Comparison of ENCODE assay signal across 10 cellular contexts in genomic region chr20:266213-266603, GRCh38. TPM values are rescaled to one million over a fixed set of nuclear protein-coding genes. Genes with fewer than 3 reads are reported as not detected.
DNase-seq lines count a peak whose midpoint lies in the region; ATAC-seq and TF ChIP-seq lines count a peak whose summit lies in the region.
"Had no signal": no experiment of that assay in that cellular context is flagged by ENCODE, and none has a peak within 500 bp of the region (broad histone marks: within the 10 kb centered on the region; RNA-seq: fewer than 3 reads in every experiment).

No MANE protein-coding gene starts in this region.

- H3K9ac ChIP-seq in iPS-18a (ENCODE audit: low read length) = peak overlapping the region; percentile 61

- DNase-seq in activated T-cell treated with anti-CD3 and anti-CD28 coated beads, Interleukin-2, amount 50 U/mL, for 72 hours = no peak
- no peak for DNase-seq in activated T-cell treated with anti-CD3 and anti-CD28 coated beads, Interleukin-2, amount 50 U/mL, for 1 hour
- no peak for DNase-seq in activated CD8-positive, alpha-beta T cell treated with anti-CD3 and anti-CD28 coated beads for 36 hours
- DNase-seq in stomach (no peak), cerebellum (ENCODE audit: low spot score) (no peak), islet precursor cell (no peak)
- no peak for DNase-seq in NK-92 treated with Interleukin-12 subunit alpha and Interleukin-12 subunit beta, amount 100 ng/mL, for 24 hours (lab: John Stamatoyannopoulos, UW)

- no peak for TF ChIP-seq POLR2A in stomach (IDR thresholded peaks at IDR 0.05)

- TF ChIP-seq CTCF in activated CD8-positive, alpha-beta T cell treated with anti-CD3 and anti-CD28 coated beads for 36 hours (IDR thresholded peaks at IDR 0.05) = no peak
- no peak for TF ChIP-seq CTCF in stomach (IDR thresholded peaks at IDR 0.05)

- H3K4me3 ChIP-seq in iPS-18a (ENCODE audit: low read length) (peak overlapping the region; percentile 56), stomach (peak overlapping the region in 3 of 4 donors; percentile 50 to 59 (median 52))

- POLR2A ChIA-PET in activated CD8-positive, alpha-beta T cell treated with anti-CD3 and anti-CD28 coated beads for 36 hours (lab: Charles Lee) = interaction anchor here (0.6 to 1.1 kb wide), 2 partner anchors 58 to 490 kb away, joined by 3 to 5 read pairs; no protein-coding TSS in a partner anchor

- ATAC-seq in activated T-cell treated with anti-CD3 and anti-CD28 coated beads, Interleukin-2, amount 50 U/mL, for 72 hours (replicated peaks in 1 of 2) = peak in 1 of 2 donors; percentile 38
- no peak for ATAC-seq in activated CD8-positive, alpha-beta T cell treated with anti-CD3 and anti-CD28 coated beads for 36 hours

- 72 to 87% (median 82%) methylated on average over 7 to 8 of the region's 8 CpGs for WGBS in stomach, 5 donors

- no peaks in the 10 kb centered on the region for H3K36me3 ChIP-seq in iPS-18a (ENCODE audit: control insufficient read depth, low read depth, low read length)
- H3K36me3 ChIP-seq in stomach = no peaks in the 10 kb centered on the region
- H3K36me3 ChIP-seq: SJSA1 had no signal

- CTCF ChIA-PET in activated CD8-positive, alpha-beta T cell treated with anti-CD3 and anti-CD28 coated beads for 36 hours (lab: Charles Lee) = interaction anchor here (0.7 to 4.9 kb wide), 30 partner anchors 9 to 164 kb away, joined by 3 to 45 read pairs (median 6); partner anchors contain the start of genes DEFB129 and DEFB132

- H3K27me3 Mint-ChIP-seq in activated T-cell treated with anti-CD3 and anti-CD28 coated beads, Interleukin-2, amount 50 U/mL, for 72 hours (ENCODE audit: low read depth) = peaks cover 5% of the 10 kb centered on the region
- peaks cover 4% of the 10 kb centered on the region for H3K27me3 Mint-ChIP-seq in activated CD8-positive, alpha-beta T cell treated with anti-CD3 and anti-CD28 coated beads for 36 hours

- no peaks in the 10 kb centered on the region for H3K36me3 Mint-ChIP-seq in activated T-cell treated with anti-CD3 and anti-CD28 coated beads, Interleukin-2, amount 50 U/mL, for 72 hours (ENCODE audit: insufficient read depth in 2 of 2)
- no peaks in the 10 kb centered on the region for H3K36me3 Mint-ChIP-seq in activated CD8-positive, alpha-beta T cell treated with anti-CD3 and anti-CD28 coated beads for 36 hours (ENCODE audit: low read depth)

- H3K4me1 ChIP-seq in iPS-18a (ENCODE audit: control insufficient read depth, low read depth, low read length) = peaks cover 6% of the 10 kb centered on the region
- H3K4me1 ChIP-seq in stomach = peaks cover 4 to 14% (median 10%) of the 10 kb centered on the region in 4 donors

- no peak overlapping the region for H3K27ac ChIP-seq in iPS-18a (ENCODE audit: low read length)
- H3K27ac ChIP-seq in stomach = no peak overlapping the region
- H3K27ac ChIP-seq: SJSA1 had no signal

- peak overlapping the region; percentile 87 to 92 for H3K4me3 Mint-ChIP-seq in activated T-cell treated with anti-CD3 and anti-CD28 coated beads, Interleukin-2, amount 50 U/mL, for 72 hours
- peak overlapping the region; percentile 71 for H3K4me3 Mint-ChIP-seq in activated CD8-positive, alpha-beta T cell treated with anti-CD3 and anti-CD28 coated beads for 36 hours

- H3K9me3 ChIP-seq in iPS-18a (ENCODE audit: control insufficient read depth, low read depth, low read length) = no peaks in the 10 kb centered on the region
- H3K9me3 ChIP-seq in stomach = no peaks in the 10 kb centered on the region
- H3K9me3 ChIP-seq: SJSA1 had no signal

- TF ChIP-seq EP300 in stomach (IDR thresholded peaks at IDR 0.05) = no peak

- peak overlapping the region; percentile 1 for H3K27ac Mint-ChIP-seq in activated T-cell treated with anti-CD3 and anti-CD28 coated beads, Interleukin-2, amount 50 U/mL, for 72 hours
- H3K27ac Mint-ChIP-seq in activated CD8-positive, alpha-beta T cell treated with anti-CD3 and anti-CD28 coated beads for 36 hours = peak overlapping the region; percentile 30

- intact Hi-C loops in activated CD8-positive, alpha-beta T cell treated with anti-CD3 and anti-CD28 coated beads for 36 hours (cut with micrococcal nuclease) = loop anchor here (2.0 kb wide), 1 partner anchor 57 kb away; no protein-coding TSS in a partner anchor
- intact Hi-C loops in stomach (cut with DNase I; ENCODE audit: low total_unique reads) = no loop called here

- peaks cover 14% of the 10 kb centered on the region for H3K4me1 Mint-ChIP-seq in activated T-cell treated with anti-CD3 and anti-CD28 coated beads, Interleukin-2, amount 50 U/mL, for 72 hours (ENCODE audit: low read depth)
- H3K4me1 Mint-ChIP-seq in activated CD8-positive, alpha-beta T cell treated with anti-CD3 and anti-CD28 coated beads for 36 hours (ENCODE audit: low read depth) = peaks cover 10% of the 10 kb centered on the region

- H3K27me3 ChIP-seq in iPS-18a (ENCODE audit: control insufficient read depth, insufficient read depth, low read length) = peaks cover 32% of the 10 kb centered on the region
- H3K27me3 ChIP-seq in stomach = peaks cover 0 to 13% (median 0%) of the 10 kb centered on the region in 3 donors
- H3K27me3 ChIP-seq: SJSA1 had no signal

- no peaks in the 10 kb centered on the region for H3K9me3 Mint-ChIP-seq in activated T-cell treated with anti-CD3 and anti-CD28 coated beads, Interleukin-2, amount 50 U/mL, for 72 hours
- no peaks in the 10 kb centered on the region for H3K9me3 Mint-ChIP-seq in activated CD8-positive, alpha-beta T cell treated with anti-CD3 and anti-CD28 coated beads for 36 hours

RNA-seq across cellular contexts. Expression of gene DEFB132, which starts 8.7 kb away (rescaled TPM):
- not detected for total RNA-seq in activated T-cell treated with anti-CD3 and anti-CD28 coated beads, Interleukin-2, amount 50 U/mL, for 72 hours
- not detected for total RNA-seq in activated CD8-positive, alpha-beta T cell treated with anti-CD3 and anti-CD28 coated beads for 36 hours
- total RNA-seq in stomach = not detected
- not detected for polyA plus RNA-seq in stomach
- total RNA-seq in cerebellum = not detected
- total RNA-seq: lung microvascular endothelial cell, SJSA1 had no signal

RNA-seq across cellular contexts. Expression of gene C20orf96, which starts 24.3 kb away (rescaled TPM):
- total RNA-seq in activated T-cell treated with anti-CD3 and anti-CD28 coated beads, Interleukin-2, amount 50 U/mL, for 72 hours = 1 to 10 TPM; 6.4 to 9.4 TPM
- 1 to 10 TPM; 7.1 to 7.4 TPM for total RNA-seq in activated CD8-positive, alpha-beta T cell treated with anti-CD3 and anti-CD28 coated beads for 36 hours
- 10 to 100 TPM in 1 of 5 donors, 1 to 10 TPM in 4; 3.1 to 23.9 (median 5.4) TPM for total RNA-seq in stomach
- polyA plus RNA-seq in stomach = 1 to 10 TPM; 3.9 to 5.2 (median 5.0) TPM
- total RNA-seq in cerebellum = 6.3 TPM

RNA-seq across cellular contexts. Expression of gene ZCCHC3, which starts 31.2 kb away (rescaled TPM):
- 10 to 100 TPM; 21.3 to 21.6 TPM for total RNA-seq in activated T-cell treated with anti-CD3 and anti-CD28 coated beads, Interleukin-2, amount 50 U/mL, for 72 hours
- 10 to 100 TPM; 17.8 to 18.0 TPM for total RNA-seq in activated CD8-positive, alpha-beta T cell treated with anti-CD3 and anti-CD28 coated beads for 36 hours
- total RNA-seq in stomach = 10 to 100 TPM; 10.6 to 59.1 (median 18.7) TPM
- 1 to 10 TPM; 6.2 to 9.0 (median 8.6) TPM for polyA plus RNA-seq in stomach
- 13.5 TPM for total RNA-seq in cerebellum

RNA-seq across cellular contexts. Expression of gene DEFB129, which starts 39.1 kb away (rescaled TPM):
- total RNA-seq in activated T-cell treated with anti-CD3 and anti-CD28 coated beads, Interleukin-2, amount 50 U/mL, for 72 hours = not detected
- total RNA-seq in activated CD8-positive, alpha-beta T cell treated with anti-CD3 and anti-CD28 coated beads for 36 hours = not detected
- not detected for total RNA-seq in stomach
- polyA plus RNA-seq in stomach = not detected
- not detected for total RNA-seq in cerebellum
- total RNA-seq: lung microvascular endothelial cell, SJSA1 had no signal

RNA-seq across cellular contexts. Expression of gene SOX12, which starts 59.1 kb away (rescaled TPM):
- total RNA-seq in activated T-cell treated with anti-CD3 and anti-CD28 coated beads, Interleukin-2, amount 50 U/mL, for 72 hours = 10 to 100 TPM in 1 of 2 donors, 1 to 10 TPM in 1; 7.8 to 11.7 TPM
- total RNA-seq in activated CD8-positive, alpha-beta T cell treated with anti-CD3 and anti-CD28 coated beads for 36 hours = 10 to 100 TPM; 12.8 to 13.0 TPM
- total RNA-seq in stomach (10 to 100 TPM in 2 of 5 donors, 1 to 10 TPM in 3; 1.5 to 20.3 (median 5.4) TPM), cerebellum (8.5 TPM)
- 1 to 10 TPM; 1.7 to 2.8 (median 2.6) TPM for polyA plus RNA-seq in stomach
